19 cellular contexts compared by ENCODE assay signal in the genomic region with DNA sequence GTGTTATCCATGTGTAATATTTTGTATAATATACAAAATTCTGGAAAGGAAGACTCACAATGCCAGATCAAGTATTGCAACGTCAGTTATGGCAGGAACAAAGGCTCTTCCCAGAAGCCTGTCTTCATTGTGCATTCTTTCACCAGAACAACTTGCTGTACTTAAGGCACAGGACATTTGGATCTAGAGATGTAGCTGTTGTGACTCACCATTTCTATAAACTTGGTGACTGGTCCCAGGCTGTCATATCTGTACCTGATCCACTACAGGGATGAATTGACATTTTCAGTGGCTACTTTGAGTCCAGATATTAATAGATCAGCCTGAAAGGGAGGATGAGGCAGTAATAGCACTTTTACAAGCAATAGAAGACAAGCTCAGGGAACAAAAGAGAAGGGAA.
"Had no signal": no experiment of that assay in that cellular context is flagged by ENCODE, and none has a peak within 500 bp of the region (broad histone marks: within the 10 kb centered on the region; RNA-seq: fewer than 3 reads in every experiment).

No MANE protein-coding gene starts in this region.

- ATAC-seq: left lobe of liver, T-cell had no signal

- H2AFZ ChIP-seq: parathyroid adenoma had no signal

- H3K79me2 ChIP-seq: parathyroid adenoma had no signal

- H3K4me3 Mint-ChIP-seq: brain, neural crest cell, T-cell had no signal

- DNase-seq: activated naive CD4-positive, alpha-beta T cell treated with anti-CD3 and anti-CD28 coated beads, Interleukin-2, amount 50 U/mL, for 16 hours; amygdala; dorsolateral prefrontal cortex; esophagus squamous epithelium; foreskin melanocyte; head of caudate nucleus; islet precursor cell; mesendoderm; spleen; stimulated activated CD4-positive, alpha-beta T cell treated with anti-CD3 and anti-CD28 coated beads, Interleukin-2, amount 100 ng/mL, for 24 hours; stimulated activated naive CD4-positive, alpha-beta T cell treated with Interleukin-2 at 50 U/mL for 16 hours; T-cell; T1000 had no signal

- H3K9me3 Mint-ChIP-seq: activated T-helper 2 cell treated with anti-CD3 and anti-CD28 coated beads, Interferon-gamma antibody, Interleukin-2, Interleukin-4, amounts not matched to agents 10 μg/mL and 5 μg/mL and 100 μg/mL, durations not matched to agents 14 hours and 24 hours and 36 hours; brain; neural crest cell; T-cell had no signal

- H3K36me3 ChIP-seq: esophagus squamous epithelium, spleen had no signal

- H3K27me3 ChIP-seq: dorsolateral prefrontal cortex, esophagus squamous epithelium, spleen had no signal

- H3K9me3 ChIP-seq: esophagus squamous epithelium had no signal

- H3K27ac ChIP-seq: esophagus squamous epithelium, parathyroid adenoma, spleen, VCaP had no signal

- H3K27ac Mint-ChIP-seq: activated T-helper 2 cell treated with anti-CD3 and anti-CD28 coated beads, Interferon-gamma antibody, Interleukin-2, Interleukin-4, amounts not matched to agents 10 μg/mL and 5 μg/mL and 100 μg/mL, durations not matched to agents 14 hours and 24 hours and 36 hours; T-cell had no signal

- H3K27me3 Mint-ChIP-seq: T-cell had no signal

- H3K36me3 Mint-ChIP-seq: brain had no signal

- H3K9ac ChIP-seq: parathyroid adenoma had no signal

- H3K4me1 ChIP-seq: parathyroid adenoma had no signal

- H3K4me3 ChIP-seq: dorsolateral prefrontal cortex, esophagus squamous epithelium, spleen had no signal
